Comparison of ENCODE assay signal across 9 cellular contexts in genomic region chr1:180252638-180253536, GRCh38. TPM values are rescaled to one million over a fixed set of nuclear protein-coding genes. Genes with fewer than 3 reads are reported as not detected.
DNase-seq lines count a peak whose midpoint lies in the region; ATAC-seq and TF ChIP-seq lines count a peak whose summit lies in the region.
"Had no signal": no experiment of that assay in that cellular context is flagged by ENCODE, and none has a peak within 500 bp of the region (broad histone marks: within the 10 kb centered on the region; RNA-seq: fewer than 3 reads in every experiment).

No MANE protein-coding gene starts in this region.

- ATAC-seq in CD4-positive, alpha-beta T cell (ENCODE audit: poor library complexity), result peak; percentile 66
- peak; percentile 82 for ATAC-seq in GM19452 (IDR thresholded peaks at IDR 0.05; ENCODE audit: unreplicated experiment)
- peak; percentile 67 for ATAC-seq in Right ventricle myocardium superior (ENCODE audit: poor library complexity)
- peak; percentile 51 to 77 for ATAC-seq in gastrocnemius medialis

- H3K4me2 ChIP-seq in Karpas-422 (ENCODE audit: low read depth, low read length, poor library complexity, severe bottlenecking), result no peak overlapping the region

- H3K4me1 ChIP-seq in Karpas-422 (ENCODE audit: low read length), result peaks cover 9% of the 10 kb centered on the region
- no peaks in the 10 kb centered on the region for H3K4me1 ChIP-seq in gastrocnemius medialis

- CTCF ChIA-PET in CD4-positive, alpha-beta T cell (lab: Charles Lee), result interaction anchor here (1.3 kb wide), 1 partner anchor 225 kb away, joined by 4 read pairs; no protein-coding TSS in a partner anchor

- in situ Hi-C loops in SK-MEL-5 (cut with HindIII; ENCODE audit: low pct_unique_long_range_greater_than_20kb, low sequenced_read_pairs), result no loop called here
- in situ Hi-C loops in gastrocnemius medialis (cut with MboI; ENCODE audit: low sequenced_read_pairs in 4 of 4), result loop anchor here in 3 of 4 donors (5.0 to 10.0 kb wide), 3 partner anchors 222 to 229 kb away; no protein-coding TSS in a partner anchor

- peak; percentile 40 to 66 (median 48) for DNase-seq in CD4-positive, alpha-beta T cell
- DNase-seq in Karpas-422 (peak; percentile 93), SK-MEL-5 (ENCODE audit: low read depth, low spot score) (peak; percentile 75), Right ventricle myocardium superior (peak; percentile 84), gastrocnemius medialis (peak; percentile 34 to 59), cerebellar nuclear complex (lab: John Stamatoyannopoulos, UW) (no peak)
- DNase-seq in activated naive CD4-positive, alpha-beta T cell (lab: John Stamatoyannopoulos, UW), result peak in 3 of 4 experiments; percentile 18 to 49 (median 40)

- no peak for TF ChIP-seq POLR2A in gastrocnemius medialis (IDR thresholded peaks at IDR 0.05)

- no peak overlapping the region for H3K9ac ChIP-seq in Karpas-422 (ENCODE audit: low read length)

- no peaks in the 10 kb centered on the region for H3K4me1 Mint-ChIP-seq in CD4-positive, alpha-beta T cell (ENCODE audit: low read depth)

- peaks cover 43% of the 10 kb centered on the region for H3K27me3 ChIP-seq in CD4-positive, alpha-beta T cell (ENCODE audit: control insufficient read depth, insufficient read depth, low read length)
- no peaks in the 10 kb centered on the region for H3K27me3 ChIP-seq in Karpas-422 (ENCODE audit: low read length)
- H3K27me3 ChIP-seq in gastrocnemius medialis, result peaks cover 10 to 23% (median 23%) of the 10 kb centered on the region in 3 donors

- peaks cover 78% of the 10 kb centered on the region for H3K27me3 Mint-ChIP-seq in CD4-positive, alpha-beta T cell

- H3K27ac ChIP-seq in CD4-positive, alpha-beta T cell (ENCODE audit: low read depth, low read length), result no peak overlapping the region
- no peak overlapping the region for H3K27ac ChIP-seq in Karpas-422 (ENCODE audit: low read length)
- no peak overlapping the region for H3K27ac ChIP-seq in gastrocnemius medialis

- no peaks in the 10 kb centered on the region for H3K36me3 ChIP-seq in Karpas-422 (ENCODE audit: insufficient read depth, low read length)
- H3K36me3 ChIP-seq in gastrocnemius medialis, result no peaks in the 10 kb centered on the region

- TF ChIP-seq CTCF in CD4-positive, alpha-beta T cell (IDR thresholded peaks at IDR 0.05), result peak; percentile 76
- TF ChIP-seq CTCF in gastrocnemius medialis (IDR thresholded peaks at IDR 0.05 in 4 of 5, conservative IDR thresholded peaks at IDR 0.05 in 1 of 5), result peak; percentile 50 to 79 (median 73)

- intact Hi-C loops in CD4-positive, alpha-beta T cell (cut with DNase I, micrococcal nuclease), result loop anchor here (1.0 to 2.0 kb wide), 3 partner anchors 164 to 229 kb away; no protein-coding TSS in a partner anchor
- intact Hi-C loops in Right ventricle myocardium superior (cut with DNase I) (loop anchor here (2.0 to 5.0 kb wide), 2 partner anchors 164 to 229 kb away; no protein-coding TSS in a partner anchor), gastrocnemius medialis (cut with DNase I; ENCODE audit: low total_unique reads) (loop anchor here (2.0 kb wide), 2 partner anchors 164 to 230 kb away; no protein-coding TSS in a partner anchor)

- H3K79me2 ChIP-seq in Karpas-422 (ENCODE audit: low read length), result no peaks in the 10 kb centered on the region

- H3K9me3 ChIP-seq in CD4-positive, alpha-beta T cell (ENCODE audit: control insufficient read depth, low read length), result no peaks in the 10 kb centered on the region
- H3K9me3 ChIP-seq in Karpas-422 (ENCODE audit: low read length), result no peaks in the 10 kb centered on the region
- H3K9me3 ChIP-seq in gastrocnemius medialis, result no peaks in the 10 kb centered on the region

- H3K9me3 Mint-ChIP-seq in CD4-positive, alpha-beta T cell, result no peaks in the 10 kb centered on the region

- no peaks in the 10 kb centered on the region for H3K36me3 Mint-ChIP-seq in CD4-positive, alpha-beta T cell (ENCODE audit: low read depth)

- H3K4me3 Mint-ChIP-seq in CD4-positive, alpha-beta T cell, result no peak overlapping the region

- H4K20me1 ChIP-seq in Karpas-422 (ENCODE audit: insufficient read depth, low read depth, low read length), result no peaks in the 10 kb centered on the region

- POLR2A ChIA-PET in CD4-positive, alpha-beta T cell (lab: Charles Lee), result no interaction called here

- 0 out of 2 replicates have a peak overlapping the region, but pooled peaks have one; percentile 2 for H2AFZ ChIP-seq in Karpas-422 (ENCODE audit: low read length)

- H3K4me3 ChIP-seq in Karpas-422 (ENCODE audit: low read length) (no peak overlapping the region), gastrocnemius medialis (no peak overlapping the region)

- H3K9me2 ChIP-seq in Karpas-422 (replicated peaks; ENCODE audit: insufficient read depth, low read length), result no peaks in the 10 kb centered on the region

- H3K27ac Mint-ChIP-seq in CD4-positive, alpha-beta T cell, result no peak overlapping the region

RNA-seq across cellular contexts. Expression of gene LHX4, which starts 22.8 kb away (rescaled TPM):
- total RNA-seq in CD4-positive, alpha-beta T cell, result under 1 TPM in 1 of 2 experiments, not detected in 1; 0.03 TPM
- not detected in 2 replicates for total RNA-seq in Karpas-422 (2014; rRNA removed; shearing (Covaris generic); ENCODE audit: low replicate concordance)
- 0.13 and 0.61 TPM in 2 replicates for total RNA-seq in SK-MEL-5 (2014; rRNA removed; shearing (Covaris generic))
- polyA plus RNA-seq in SK-MEL-5 (2015; cell fraction: cytosol; rRNA removed), result 0.08 and 0.10 TPM in 2 replicates
- polyA plus RNA-seq in SK-MEL-5 (2015; cell fraction: nucleus; rRNA removed), result 0.78 TPM in 1 of 2 replicates, not detected in the other
- total RNA-seq in Right ventricle myocardium superior (not detected), gastrocnemius medialis (not detected)
- total RNA-seq: temporal lobe had no signal

Comparison
In these comparisons a context has a peak if more than half of its experiments do, and no peak if none do; other contexts are left out.
1. DNase-seq: peak in CD4-positive, alpha-beta T cell (10 of 10), Karpas-422 (single experiment), SK-MEL-5 (single experiment), activated naive CD4-positive, alpha-beta T cell (3 of 4), Right ventricle myocardium superior (single experiment) and gastrocnemius medialis (2 of 2); none in cerebellar nuclear complex (0 of 2).
2. Peak in every context shown above with its lines, with median percentiles within 50 percentile points of each other: ATAC-seq.